ENCODE assay signal across 11 cellular contexts in the genomic region with DNA sequence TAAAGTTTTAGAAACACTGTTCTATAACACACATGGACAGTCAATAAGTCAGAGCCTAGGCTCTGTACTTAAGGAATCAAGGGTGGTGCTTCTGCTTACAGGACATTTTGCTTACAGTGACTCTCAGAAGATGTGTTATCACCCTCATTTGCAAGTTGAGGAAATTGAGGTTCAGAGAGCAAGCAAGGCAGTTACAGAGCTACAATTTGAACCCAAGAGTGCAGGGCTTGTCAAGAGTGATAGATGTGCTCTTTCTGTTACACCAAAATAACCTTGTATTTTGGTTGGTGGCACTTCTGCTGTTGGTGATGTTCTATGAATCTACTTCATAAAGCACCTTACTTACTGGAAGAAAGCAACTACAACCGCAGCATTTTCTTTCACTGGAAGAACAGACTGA.
DNase-seq lines count a peak whose midpoint lies in the region; ATAC-seq and TF ChIP-seq lines count a peak whose summit lies in the region.
"Had no signal": no experiment of that assay in that cellular context is flagged by ENCODE, and none has a peak within 500 bp of the region (broad histone marks: within the 10 kb centered on the region; RNA-seq: fewer than 3 reads in every experiment).

No MANE protein-coding gene starts in this region.

- peaks cover 39% of the 10 kb centered on the region for H3K36me3 Mint-ChIP-seq in activated CD4-positive, alpha-beta T cell treated with anti-CD3 and anti-CD28 coated beads, Interleukin-2, amount 10 ng/mL, durations not matched to agents 24 days and 14 days (ENCODE audit: low read depth)
- H3K36me3 Mint-ChIP-seq in immature natural killer cell (peaks cover 3 to 12% (median 10%) of the 10 kb centered on the region in 3 donors), type B pancreatic cell (peaks cover 16% of the 10 kb centered on the region)

- H3K4me3 Mint-ChIP-seq in activated CD4-positive, alpha-beta T cell treated with anti-CD3 and anti-CD28 coated beads, Interleukin-2, amount 10 ng/mL, durations not matched to agents 24 days and 14 days, result peak overlapping the region; percentile 32
- peak overlapping the region; percentile 42 to 57 (median 50) for H3K4me3 Mint-ChIP-seq in immature natural killer cell
- H3K4me3 Mint-ChIP-seq in type B pancreatic cell, result no peak overlapping the region

- intact Hi-C loops in activated CD4-positive, alpha-beta T cell treated with anti-CD3 and anti-CD28 coated beads, Interleukin-2, amount 10 ng/mL, durations not matched to agents 24 days and 14 days (cut with micrococcal nuclease), result loop anchor here (1.0 to 5.0 kb wide), 9 partner anchors 23 to 294 kb away; a partner anchor contains a TSS

- H3K9me3 Mint-ChIP-seq in activated CD4-positive, alpha-beta T cell treated with anti-CD3 and anti-CD28 coated beads, Interleukin-2, amount 10 ng/mL, durations not matched to agents 24 days and 14 days, result no peaks in the 10 kb centered on the region
- H3K9me3 Mint-ChIP-seq in immature natural killer cell (no peaks in the 10 kb centered on the region), type B pancreatic cell (no peaks in the 10 kb centered on the region)
- H3K9me3 Mint-ChIP-seq: memory B cell had no signal

- peaks cover 4% of the 10 kb centered on the region for H3K27me3 Mint-ChIP-seq in activated CD4-positive, alpha-beta T cell treated with anti-CD3 and anti-CD28 coated beads, Interleukin-2, amount 10 ng/mL, durations not matched to agents 24 days and 14 days
- H3K27me3 Mint-ChIP-seq in immature natural killer cell (ENCODE audit: low read depth in 3 of 3) (peaks cover 0 to 2% (median 0%) of the 10 kb centered on the region in 3 donors), type B pancreatic cell (no peaks in the 10 kb centered on the region)
- H3K27me3 Mint-ChIP-seq: memory B cell had no signal

- TF ChIP-seq CTCF in type B pancreatic cell (conservative IDR thresholded peaks at IDR 0.05), result no peak

- DNase-seq in activated CD4-positive, alpha-beta T cell treated with anti-CD3 and anti-CD28 coated beads, Interleukin-2, amount 10 ng/mL, durations not matched to agents 24 days and 14 days, result peak; percentile 61
- DNase-seq in activated CD4-positive, alpha-beta T cell treated with anti-CD3 and anti-CD28 coated beads, Interleukin-2, amount 50 U/mL, for 1 hour, result no peak
- DNase-seq in immature natural killer cell (peak in 1 of 3 donors; percentile 3), type B pancreatic cell (ENCODE audit: extremely low spot score, unreplicated experiment) (no peak), hippocampal formation (lab: John Stamatoyannopoulos, UW) (no peak), AG08395 (ENCODE audit: low spot score) (no peak)
- no peak for DNase-seq in activated naive CD4-positive, alpha-beta T cell treated with anti-CD3 and anti-CD28 coated beads, Interleukin-2, amount 50 U/mL, for 16 hours
- DNase-seq: gastrocnemius medialis, NCI-H1436 had no signal

- H3K27ac Mint-ChIP-seq in activated CD4-positive, alpha-beta T cell treated with anti-CD3 and anti-CD28 coated beads, Interleukin-2, amount 10 ng/mL, durations not matched to agents 24 days and 14 days, result no peak overlapping the region
- H3K27ac Mint-ChIP-seq in immature natural killer cell (peak overlapping the region; percentile 35 to 90 (median 86)), type B pancreatic cell (peak overlapping the region; percentile 97)

- no peak for ATAC-seq in SK-N-SH treated with all-trans-retinoic acid at 6 μM for 48 hours

- H3K4me1 Mint-ChIP-seq in activated CD4-positive, alpha-beta T cell treated with anti-CD3 and anti-CD28 coated beads, Interleukin-2, amount 10 ng/mL, durations not matched to agents 24 days and 14 days, result peaks cover 41% of the 10 kb centered on the region
- H3K4me1 Mint-ChIP-seq in immature natural killer cell, result peaks cover 38 to 43% of the 10 kb centered on the region in 2 donors
- H3K4me1 Mint-ChIP-seq in type B pancreatic cell (ENCODE audit: unreplicated experiment), result peaks cover 42% of the 10 kb centered on the region

TF ChIP-seq in SK-N-SH treated with all-trans-retinoic acid at 6 μM for 48 hours, 23 proteins besides CTCF, POLR2A, EP300 and RAD21:
- TF ChIP-seq ZNF565 (CRISPR knock-in tag; conservative IDR thresholded peaks at IDR 0.05; ENCODE audit: low read depth) (no peak), ESRRG (CRISPR knock-in tag; IDR thresholded peaks at IDR 0.05) (0 out of 2 replicates have a peak, but pooled peaks have one; percentile 9)
TF ChIP-seq in SK-N-SH treated with all-trans-retinoic acid at 6 μM for 48 hours: peak in this region for 1.
